In the genomic region with DNA sequence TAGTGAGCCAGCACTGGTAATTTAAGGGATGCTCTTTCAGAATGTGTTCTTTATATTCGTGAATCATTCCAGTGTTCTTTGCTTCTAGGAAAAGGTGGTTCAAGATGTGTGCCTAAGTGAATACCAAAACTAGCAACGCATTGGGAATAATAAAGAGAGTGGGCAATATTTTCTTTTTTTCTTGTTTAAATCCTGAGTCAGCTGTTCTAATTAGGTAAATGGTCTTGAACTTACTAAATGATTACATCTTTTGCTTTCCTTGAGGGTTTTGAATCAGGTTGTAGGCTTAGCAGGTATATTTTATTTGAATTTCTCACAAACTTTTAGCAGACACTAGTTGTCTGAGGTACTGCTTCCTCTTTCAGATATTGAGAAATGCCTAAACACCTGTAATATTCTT, we compare ENCODE assay signal across 2 cellular contexts.
TF ChIP-seq lines count a peak whose summit lies in the region.

No MANE protein-coding gene starts in this region.

TF ChIP-seq in IMR-90, 13 proteins besides CTCF, POLR2A, EP300 and RAD21:
- TF ChIP-seq FOS (IDR thresholded peaks at IDR 0.05; ENCODE audit: low read depth, low read length): no peak
- TF ChIP-seq MAFK (IDR thresholded peaks at IDR 0.05; ENCODE audit: low read depth, low read length): peak; percentile 50; the same call in 1 of the 2 replicates

TF ChIP-seq in K562, 482 proteins besides CTCF, POLR2A, EP300 and RAD21:
- TF ChIP-seq ZKSCAN8 (CRISPR knock-in tag; IDR thresholded peaks at IDR 0.05) (no peak), C11orf30 (IDR thresholded peaks at IDR 0.05; ENCODE audit: low read depth) (peak; percentile 43; the same call in 1 of the 2 replicates), ZNF316 (IDR thresholded peaks at IDR 0.05) (peak; percentile 43; the same call in 1 of the 2 replicates), HDAC2 (IDR thresholded peaks at IDR 0.05) (no peak), MAFG (tag; conservative IDR thresholded peaks at IDR 0.05) (peak; percentile 30; the same call in 1 of the 2 replicates), ZNF764 (CRISPR knock-in tag; IDR thresholded peaks at IDR 0.05; ENCODE audit: low read depth) (no peak), ZNF639 (CRISPR knock-in tag; conservative IDR thresholded peaks at IDR 0.05 in 1 of 2, IDR thresholded peaks at IDR 0.05 in 1 of 2) (no peak), ZNF133 (CRISPR knock-in tag; IDR thresholded peaks at IDR 0.05) (no peak)
- TF ChIP-seq, protein P1, sequence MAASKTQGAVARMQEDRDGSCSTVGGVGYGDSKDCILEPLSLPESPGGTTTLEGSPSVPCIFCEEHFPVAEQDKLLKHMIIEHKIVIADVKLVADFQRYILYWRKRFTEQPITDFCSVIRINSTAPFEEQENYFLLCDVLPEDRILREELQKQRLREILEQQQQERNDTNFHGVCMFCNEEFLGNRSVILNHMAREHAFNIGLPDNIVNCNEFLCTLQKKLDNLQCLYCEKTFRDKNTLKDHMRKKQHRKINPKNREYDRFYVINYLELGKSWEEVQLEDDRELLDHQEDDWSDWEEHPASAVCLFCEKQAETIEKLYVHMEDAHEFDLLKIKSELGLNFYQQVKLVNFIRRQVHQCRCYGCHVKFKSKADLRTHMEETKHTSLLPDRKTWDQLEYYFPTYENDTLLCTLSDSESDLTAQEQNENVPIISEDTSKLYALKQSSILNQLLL (CRISPR knock-in tag; IDR thresholded peaks at IDR 0.05; ENCODE audit: borderline replicate concordance): no peak
